24 cellular contexts compared by ENCODE assay signal in genomic region chr6:21804941-21805610, GRCh38.
DNase-seq lines count a peak whose midpoint lies in the region; ATAC-seq and TF ChIP-seq lines count a peak whose summit lies in the region.
"Had no signal": no experiment of that assay in that cellular context is flagged by ENCODE, and none has a peak within 500 bp of the region (broad histone marks: within the 10 kb centered on the region; RNA-seq: fewer than 3 reads in every experiment).

No MANE protein-coding gene starts in this region.

- 88% methylated on average over 8 of the region's 8 CpGs for WGBS in hepatocyte (ENCODE audit: low lambda C conversion rate, missing lambda C conversion rate)

- POLR2A ChIA-PET in HCT116 (lab: Charles Lee) = no interaction called here

- H3K4me2 ChIP-seq in HCT116 (ENCODE audit: low read length) = no peak overlapping the region
- H3K4me2 ChIP-seq in hepatocyte = no peak overlapping the region

- H3K36me3 ChIP-seq in HCT116 (ENCODE audit: control insufficient read depth in 1 of 2, insufficient read depth in 2 of 2, low read length in 2 of 2) (no peaks in the 10 kb centered on the region), hepatocyte (replicated peaks; ENCODE audit: insufficient read depth, low read depth) (no peaks in the 10 kb centered on the region)
- H3K36me3 ChIP-seq: lower lobe of right lung, SJSA1, upper lobe of left lung had no signal

- H3K4me1 ChIP-seq in HCT116 (ENCODE audit: control insufficient read depth in 1 of 2, insufficient read depth in 2 of 2, low read length in 2 of 2) = peaks cover 11 to 14% of the 10 kb centered on the region in 2 experiments; a peak in 3 of 4 replicates
- H3K4me1 ChIP-seq in hepatocyte (ENCODE audit: insufficient read depth) = peaks cover 20% of the 10 kb centered on the region
- H3K4me1 ChIP-seq: body of pancreas had no signal

- TF ChIP-seq POLR2A in HCT116 (IDR thresholded peaks at IDR 0.05; ENCODE audit: borderline replicate concordance, extremely low read depth, insufficient read depth, insufficient read length) = no peak
- TF ChIP-seq POLR2A in GM18505 (IDR thresholded peaks at IDR 0.05; ENCODE audit: borderline replicate concordance, extremely low read depth, insufficient read depth, insufficient read length) = no peak

- H3K9ac ChIP-seq in HCT116 (ENCODE audit: low read length) = no peak overlapping the region

- H3K4me3 ChIP-seq in HCT116 (replicated peaks in 1 of 2; ENCODE audit: low read depth in 1 of 2, low read length in 2 of 2) (no peak overlapping the region), astrocyte of the cerebellum (ENCODE audit: low read depth, low read length) (no peak overlapping the region), hepatocyte (no peak overlapping the region)
- H3K4me3 ChIP-seq: body of pancreas, lower lobe of right lung, SJSA1, upper lobe of left lung had no signal

- TF ChIP-seq RAD21 in HCT116 (IDR thresholded peaks at IDR 0.05; ENCODE audit: low read depth) = no peak

- ATAC-seq in HCT116 = no peak
- ATAC-seq in sciatic nerve = peak; percentile 31
- no peak for ATAC-seq in GM18505 (IDR thresholded peaks at IDR 0.05; ENCODE audit: unreplicated experiment)
- ATAC-seq: activated CD4-positive, CD25-positive, alpha-beta regulatory T cell treated with anti-CD3 and anti-CD28 coated beads, Interleukin-2, amount 50 U/mL, for 24 hours; activated T-cell treated with anti-CD3 and anti-CD28 coated beads, Interleukin-2, amount 50 U/mL, for 72 hours; body of pancreas; lower lobe of right lung; naive thymus-derived CD8-positive, alpha-beta T cell had no signal

- no peak overlapping the region for H3K27ac ChIP-seq in HCT116 (ENCODE audit: low read depth, low read length)
- H3K27ac ChIP-seq in hepatocyte = no peak overlapping the region
- H3K27ac ChIP-seq: body of pancreas, lower lobe of right lung, SJSA1, upper lobe of left lung had no signal

- CTCF ChIA-PET in HCT116 (lab: Charles Lee) = no interaction called here

- no peak for DNase-seq in HCT116 (ENCODE audit: low read depth, low spot score)
- peak; percentile 67 for DNase-seq in astrocyte of the cerebellum (ENCODE audit: low read depth)
- peak; percentile 21 for DNase-seq in fibroblast of peridontal ligament (ENCODE audit: extremely low read depth)
- DNase-seq in sciatic nerve (ENCODE audit: low spot score) = no peak
- DNase-seq in hepatocyte (ENCODE audit: low spot score) = no peak
- DNase-seq in cerebellar nuclear complex (lab: John Stamatoyannopoulos, UW) = no peak
- DNase-seq in SIG-M5 treated with dmso at 0.1 percent for 504 hours (lab: John Stamatoyannopoulos, UW; ENCODE audit: unreplicated experiment) = no peak
- DNase-seq: activated CD4-positive, alpha-beta T cell treated with anti-CD3 and anti-CD28 coated beads, Interleukin-2, amount 50 U/mL, for 48 hours; activated T-cell treated with anti-CD3 and anti-CD28 coated beads, Interleukin-2, amount 50 U/mL, for 72 hours; body of pancreas; C1 segment of cervical spinal cord; Calu3; DND-41; GOT3; lower lobe of right lung; naive thymus-derived CD8-positive, alpha-beta T cell; NCI-H1048; NCI-H1694 treated with DMSO at 0.1 percent for 48 hours; small intestine; stimulated activated naive CD4-positive, alpha-beta T cell; upper lobe of left lung had no signal

- H3K79me2 ChIP-seq in HCT116 (ENCODE audit: insufficient read depth, low read length) (no peaks in the 10 kb centered on the region), hepatocyte (no peaks in the 10 kb centered on the region)

- intact Hi-C loops in HCT116 (cut with micrococcal nuclease) (no loop called here), sciatic nerve (cut with DNase I) (no loop called here)

- no peaks in the 10 kb centered on the region for H3K27me3 ChIP-seq in HCT116 (ENCODE audit: insufficient read depth, low read length)
- no peaks in the 10 kb centered on the region for H3K27me3 ChIP-seq in hepatocyte
- H3K27me3 ChIP-seq: body of pancreas, SJSA1, upper lobe of left lung had no signal

- BruUV-seq in HCT116 (replicated peaks; lab: Mats Ljungman, UMichigan) = no TSS peak

- TF ChIP-seq CTCF in HCT116 (IDR thresholded peaks at IDR 0.05 in 2 of 3, conservative IDR thresholded peaks at IDR 0.05 in 1 of 3; ENCODE audit: borderline replicate concordance in 1 of 3, insufficient read depth in 1 of 3, low read depth in 2 of 3, low read length in 2 of 3) = no peak
- no peak for TF ChIP-seq CTCF in astrocyte of the cerebellum (IDR thresholded peaks at IDR 0.05; ENCODE audit: low read depth, low read length, missing control alignments)
- no peak for TF ChIP-seq CTCF in hepatocyte (IDR thresholded peaks at IDR 0.05; ENCODE audit: poor library complexity)

- in situ Hi-C loops in astrocyte of the cerebellum (cut with HindIII; ENCODE audit: low sequenced_read_pairs) = no loop called here

- RAD21 ChIA-PET in HCT116 (lab: Charles Lee; ENCODE audit: low non-redundant PET in 1 of 2, low total read pairs in 2 of 2, uncharacterized antibody in 2 of 2, unreplicated experiment in 2 of 2) = interaction anchor here in 1 of 2 experiments (0.6 kb wide), 1 partner anchor 293 kb away, joined by 3 read pairs; no protein-coding TSS in a partner anchor

- H4K20me1 ChIP-seq in HCT116 (ENCODE audit: insufficient read depth) (no peaks in the 10 kb centered on the region), hepatocyte (ENCODE audit: insufficient read depth, poor library complexity, severe bottlenecking) (no peaks in the 10 kb centered on the region)

- H3K9me2 ChIP-seq in HCT116 (ENCODE audit: insufficient read depth) (no peaks in the 10 kb centered on the region), hepatocyte (replicated peaks; ENCODE audit: insufficient read depth) (no peaks in the 10 kb centered on the region)

- H3K9me3 ChIP-seq in HCT116 (ENCODE audit: control insufficient read depth in 1 of 2, insufficient read depth in 1 of 2, low read depth in 1 of 2, low read length in 2 of 2) = no peaks in the 10 kb centered on the region
- no peaks in the 10 kb centered on the region for H3K9me3 ChIP-seq in hepatocyte (ENCODE audit: low read depth)
- H3K9me3 ChIP-seq: body of pancreas, lower lobe of right lung, SJSA1, upper lobe of left lung had no signal

- H2AFZ ChIP-seq in HCT116 (ENCODE audit: low read depth, low read length, poor library complexity, severe bottlenecking) = peak overlapping the region; percentile 35
- no peak overlapping the region for H2AFZ ChIP-seq in hepatocyte

TF ChIP-seq in HCT116, 20 proteins besides CTCF, POLR2A, EP300 and RAD21:
- TF ChIP-seq POLR2AphosphoS5 (IDR thresholded peaks at IDR 0.05; ENCODE audit: low read depth, low read length) (no peak), CBX3 (IDR thresholded peaks at IDR 0.05; ENCODE audit: low read depth) (no peak)

Comparison
In these comparisons a context has a peak if more than half of its experiments do, and no peak if none do; other contexts are left out.
1. DNase-seq: peak in astrocyte of the cerebellum (single experiment) and fibroblast of peridontal ligament (single experiment); none in HCT116 (single experiment), sciatic nerve (single experiment), hepatocyte (single experiment), cerebellar nuclear complex (0 of 2) and SIG-M5 treated with dmso at 0.1 percent for 504 hours (single experiment).